Comparison of ENCODE assay signal across 8 cellular contexts in the genomic region with DNA sequence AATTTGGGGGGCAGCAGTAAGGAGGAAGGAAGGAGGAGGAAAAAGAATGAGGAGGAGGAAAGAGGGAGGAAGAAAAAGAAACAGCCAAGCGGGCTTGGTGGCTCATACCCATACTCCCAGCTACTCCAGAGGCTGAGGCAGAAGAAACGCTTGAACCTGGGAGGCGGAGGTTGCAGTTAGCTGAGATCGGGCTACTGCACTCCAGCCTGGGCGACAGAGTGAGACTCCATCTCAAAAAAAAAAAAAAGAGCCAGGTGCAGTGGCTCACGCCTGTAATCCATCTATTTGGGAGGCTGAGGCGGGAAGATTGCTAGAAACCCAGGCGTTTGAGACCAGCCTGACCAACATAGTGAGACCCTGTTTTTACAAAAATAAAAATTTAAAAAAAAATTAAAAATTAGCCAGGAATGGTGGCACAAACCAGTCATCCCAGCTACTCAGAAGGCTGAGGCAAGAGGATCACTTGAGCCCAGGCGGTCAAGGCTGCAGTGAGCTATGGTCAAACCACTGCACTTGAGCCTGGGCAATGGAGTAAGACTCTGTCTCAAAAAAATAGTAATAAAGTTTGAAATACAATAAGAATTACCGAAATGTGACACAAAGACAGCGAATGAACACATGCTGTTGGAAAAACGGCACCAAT. TPM values are rescaled to one million over a fixed set of nuclear protein-coding genes. Genes with fewer than 3 reads are reported as not detected.
DNase-seq lines count a peak whose midpoint lies in the region; ATAC-seq lines count a peak whose summit lies in the region.

No MANE protein-coding gene starts in this region.

- H3K4me1 ChIP-seq in BLaER1 treated with 17β-estradiol and CSF1 and Interleukin-3, amounts not matched to agents 10 nM and 100 nM, result peaks cover 7 to 18% (median 14%) of the 10 kb centered on the region in 10 experiments; a peak in 18 of 20 replicates
- no peaks in the 10 kb centered on the region for H3K4me1 ChIP-seq in mesodermal cell (ENCODE audit: control insufficient read depth, insufficient read depth, low read length, poor library complexity, severe bottlenecking)

- no peaks in the 10 kb centered on the region for H3K27me3 ChIP-seq in BLaER1 treated with 17β-estradiol and CSF1 and Interleukin-3, amounts not matched to agents 10 nM and 100 nM

- H4K20me1 ChIP-seq in BLaER1 treated with 17β-estradiol and CSF1 and Interleukin-3, amounts not matched to agents 10 nM and 100 nM, result no peaks in the 10 kb centered on the region

- peak overlapping the region; percentile 66 to 90 (median 83) for H3K4me2 ChIP-seq in BLaER1 treated with 17β-estradiol and CSF1 and Interleukin-3, amounts not matched to agents 10 nM and 100 nM

- WGBS in adipose tissue, 3 donors, result 55 to 61% (median 60%) methylated on average over 12 of the region's 12 CpGs
- 64 to 79% methylated on average over 8 to 9 of the region's 12 CpGs for WGBS in mesodermal cell (ENCODE audit: insufficient coverage in 2 of 2), 2 experiments

- no peaks in the 10 kb centered on the region for H3K9me3 ChIP-seq in BLaER1 treated with 17β-estradiol and CSF1 and Interleukin-3, amounts not matched to agents 10 nM and 100 nM (replicated peaks in 1 of 11)
- H3K9me3 ChIP-seq in mesodermal cell (ENCODE audit: control insufficient read depth, low read length), result no peaks in the 10 kb centered on the region

- no peak for DNase-seq in stimulated activated CD4-positive, alpha-beta T cell treated with anti-CD3 and anti-CD28 coated beads, Interleukin-2, amount 100 ng/mL, for 24 hours
- DNase-seq in GOT3 (lab: John Stamatoyannopoulos, UW) (no peak), mesenteric fat pad (ENCODE audit: low spot score) (no peak)
- no peak for DNase-seq in activated effector memory CD4-positive, alpha-beta T cell treated with anti-CD3 and anti-CD28 coated beads, Interleukin-2, amount 50 U/mL, for 16 hours

- ATAC-seq in HG02763 (IDR thresholded peaks at IDR 0.05; ENCODE audit: unreplicated experiment), result peak; percentile 12

- H3K4me3 ChIP-seq in BLaER1 treated with 17β-estradiol and CSF1 and Interleukin-3, amounts not matched to agents 10 nM and 100 nM, result peak overlapping the region; percentile 47 to 70 (median 60)
- peak overlapping the region; percentile 27 for H3K4me3 ChIP-seq in mesodermal cell (ENCODE audit: extremely low read depth, insufficient read depth, low read length, poor library complexity, severe bottlenecking)

- peak overlapping the region in 10 of 11 experiments; percentile 31 to 78 (median 72); a peak in 19 of 22 replicates for H3K27ac ChIP-seq in BLaER1 treated with 17β-estradiol and CSF1 and Interleukin-3, amounts not matched to agents 10 nM and 100 nM
- peak overlapping the region; percentile 21 for H3K27ac ChIP-seq in adipose tissue (ENCODE audit: low read depth, low read length)
- peak overlapping the region; percentile 72 for H3K27ac ChIP-seq in mesodermal cell (ENCODE audit: low read depth, low read length, severe bottlenecking)

- no peaks in the 10 kb centered on the region for H3K36me3 ChIP-seq in BLaER1 treated with 17β-estradiol and CSF1 and Interleukin-3, amounts not matched to agents 10 nM and 100 nM
- no peaks in the 10 kb centered on the region for H3K36me3 ChIP-seq in mesodermal cell (ENCODE audit: control insufficient read depth, insufficient read depth, low read length)

- peak overlapping the region; percentile 60 to 75 (median 69); a peak in 21 of 22 replicates for H3K9ac ChIP-seq in BLaER1 treated with 17β-estradiol and CSF1 and Interleukin-3, amounts not matched to agents 10 nM and 100 nM

RNA-seq across cellular contexts. Expression of a gene that starts 14.1 kb away (rescaled TPM):
- polyA plus RNA-seq in adipose tissue, result 10 to 100 TPM; 15.5 to 18.6 (median 16.5) TPM
- 15.3 TPM for polyA plus RNA-seq in mesodermal cell (2013, experiment 1 of 2)
- polyA plus RNA-seq in mesodermal cell (2013, experiment 2 of 2), result 13.6 TPM
- 29.1 TPM for total RNA-seq in mesenteric fat pad

RNA-seq across cellular contexts. Expression of a gene that starts 24.9 kb away (rescaled TPM):
- 10 to 100 TPM; 28.6 to 38.2 (median 38.1) TPM for polyA plus RNA-seq in adipose tissue
- 22.3 TPM for polyA plus RNA-seq in mesodermal cell (2013, experiment 1 of 2)
- 18.0 TPM for polyA plus RNA-seq in mesodermal cell (2013, experiment 2 of 2)
- 24.3 TPM for total RNA-seq in mesenteric fat pad

Comparison
In these comparisons a context has a peak if more than half of its experiments do, and no peak if none do; other contexts are left out.
1. H3K27ac ChIP-seq: peak in every context shown above with its lines; median percentile 72 in BLaER1 treated with 17β-estradiol and CSF1 and Interleukin-3, amounts not matched to agents 10 nM and 100 nM; 72 in mesodermal cell; 21 in adipose tissue.